In the genomic region with DNA sequence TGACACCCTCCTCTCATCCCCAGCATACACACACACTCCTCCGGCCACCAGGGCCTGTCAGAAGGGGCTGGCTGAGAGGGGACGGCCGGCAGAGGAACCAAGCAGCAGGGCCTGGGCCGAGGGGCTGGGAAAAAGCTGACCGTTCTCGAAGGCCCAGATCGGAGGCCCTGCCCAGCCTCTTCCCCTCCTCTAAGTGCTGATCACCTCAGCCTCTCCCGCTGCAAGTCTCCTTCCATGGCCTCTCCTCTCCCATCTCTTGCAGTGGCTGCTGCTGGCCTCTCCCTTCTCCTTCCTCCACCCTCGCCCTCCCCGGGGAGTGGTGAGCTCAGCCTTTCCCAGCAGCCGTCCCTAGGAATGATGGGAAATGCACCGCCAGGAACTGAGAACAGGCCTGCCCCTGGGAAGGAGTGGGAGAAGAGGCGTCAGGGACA, we compare ENCODE assay signal across 8 cellular contexts. TPM values are rescaled to one million over a fixed set of nuclear protein-coding genes. Genes with fewer than 3 reads are reported as not detected.
A peak's percentile ranks its signal among the peaks of the same experiment; 100 is the strongest.
DNase-seq lines count a peak whose midpoint lies in the region; ATAC-seq and TF ChIP-seq lines count a peak whose summit lies in the region.

No MANE protein-coding gene starts in this region.

- no peak for TF ChIP-seq CTCF in right atrium auricular region (IDR thresholded peaks at IDR 0.05)
- no peak for TF ChIP-seq CTCF in prostate gland (IDR thresholded peaks at IDR 0.05)

- DNase-seq in amygdala (lab: John Stamatoyannopoulos, UW) (peak in 42 of 56 donors; percentile 16 to 86 (median 61)), right atrium auricular region (ENCODE audit: low spot score) (peak; percentile 90), prostate gland (ENCODE audit: low spot score) (no peak), EL (no peak)
- no peak for DNase-seq in activated CD8-positive, alpha-beta memory T cell treated with anti-CD3 and anti-CD28 coated beads, Interleukin-2, amount 50 U/mL, for 48 hours
- no peak for DNase-seq in activated CD8-positive, alpha-beta memory T cell treated with anti-CD3 and anti-CD28 coated beads for 24 hours

- H4K20me1 ChIP-seq in BLaER1 treated with 17β-estradiol and CSF1 and Interleukin-3, amounts not matched to agents 10 nM and 100 nM: peaks cover 90 to 100% (median 100%) of the 10 kb centered on the region in 11 experiments

- H3K4me3 ChIP-seq in BLaER1 treated with 17β-estradiol and CSF1 and Interleukin-3, amounts not matched to agents 10 nM and 100 nM: no peak overlapping the region
- H3K4me3 ChIP-seq in right atrium auricular region (peak overlapping the region; percentile 22 to 45), prostate gland (no peak overlapping the region)

- H3K9ac ChIP-seq in BLaER1 treated with 17β-estradiol and CSF1 and Interleukin-3, amounts not matched to agents 10 nM and 100 nM: peak overlapping the region in 6 of 11 experiments; percentile 4 to 37 (median 26); a peak in 4 of 22 replicates

- peak overlapping the region in 3 of 11 experiments; percentile 11 to 23 (median 18); a peak in 5 of 22 replicates for H3K27ac ChIP-seq in BLaER1 treated with 17β-estradiol and CSF1 and Interleukin-3, amounts not matched to agents 10 nM and 100 nM
- H3K27ac ChIP-seq in right atrium auricular region (peak overlapping the region; percentile 84 to 89), prostate gland (peak overlapping the region; percentile 37 to 41)

- H3K4me2 ChIP-seq in BLaER1 treated with 17β-estradiol and CSF1 and Interleukin-3, amounts not matched to agents 10 nM and 100 nM: peak overlapping the region in 4 of 11 experiments; percentile 5 to 52 (median 10); a peak in 2 of 22 replicates

- ATAC-seq in GM21737 (IDR thresholded peaks at IDR 0.05; ENCODE audit: unreplicated experiment): no peak

- TF ChIP-seq POLR2A in prostate gland (IDR thresholded peaks at IDR 0.05): no peak

- intact Hi-C loops in prostate gland (cut with DNase I): no loop called here

- 75% methylated on average over 13 of the region's 13 CpGs for WGBS in prostate gland

- H3K4me1 ChIP-seq in BLaER1 treated with 17β-estradiol and CSF1 and Interleukin-3, amounts not matched to agents 10 nM and 100 nM: peaks cover 26 to 82% (median 51%) of the 10 kb centered on the region in 10 experiments; a peak in 19 of 20 replicates
- H3K4me1 ChIP-seq in right atrium auricular region: peaks cover 0 to 69% of the 10 kb centered on the region in 2 donors
- peaks cover 12% of the 10 kb centered on the region for H3K4me1 ChIP-seq in prostate gland (replicated peaks)

- peaks cover 16 to 97% (median 42%) of the 10 kb centered on the region in 11 experiments; a peak in 20 of 22 replicates for H3K36me3 ChIP-seq in BLaER1 treated with 17β-estradiol and CSF1 and Interleukin-3, amounts not matched to agents 10 nM and 100 nM
- no peaks in the 10 kb centered on the region for H3K36me3 ChIP-seq in right atrium auricular region
- H3K36me3 ChIP-seq in prostate gland: no peaks in the 10 kb centered on the region

- no peaks in the 10 kb centered on the region for H3K27me3 ChIP-seq in BLaER1 treated with 17β-estradiol and CSF1 and Interleukin-3, amounts not matched to agents 10 nM and 100 nM
- no peaks in the 10 kb centered on the region for H3K27me3 ChIP-seq in right atrium auricular region
- no peaks in the 10 kb centered on the region for H3K27me3 ChIP-seq in prostate gland (replicated peaks; ENCODE audit: insufficient read depth)

- no peaks in the 10 kb centered on the region for H3K9me3 ChIP-seq in BLaER1 treated with 17β-estradiol and CSF1 and Interleukin-3, amounts not matched to agents 10 nM and 100 nM (replicated peaks in 1 of 11)
- H3K9me3 ChIP-seq in right atrium auricular region (no peaks in the 10 kb centered on the region), prostate gland (no peaks in the 10 kb centered on the region)

RNA-seq across cellular contexts. Expression of gene ARRB1, which starts 39.6 kb away (rescaled TPM):
- total RNA-seq in right atrium auricular region (10 to 100 TPM; 19.4 to 22.9 TPM), prostate gland (10 to 100 TPM; 31.9 to 64.7 TPM)

Comparison
In these comparisons a context has a peak if more than half of its experiments do, and no peak if none do; other contexts are left out.
1. H3K4me3 ChIP-seq: peak in right atrium auricular region (2 of 2); none in BLaER1 treated with 17β-estradiol and CSF1 and Interleukin-3, amounts not matched to agents 10 nM and 100 nM (0 of 10) and prostate gland (0 of 2).
2. DNase-seq: peak in amygdala (42 of 56) and right atrium auricular region (single experiment); none in prostate gland (single experiment), activated CD8-positive, alpha-beta memory T cell treated with anti-CD3 and anti-CD28 coated beads, Interleukin-2, amount 50 U/mL, for 48 hours (single experiment), EL (single experiment) and activated CD8-positive, alpha-beta memory T cell treated with anti-CD3 and anti-CD28 coated beads for 24 hours (single experiment).